ENCODE assay signal across 8 cellular contexts in genomic region chr22:29072979-29073617, GRCh38. TPM values are rescaled to one million over a fixed set of nuclear protein-coding genes. Genes with fewer than 3 reads are reported as not detected.
A peak's percentile ranks its signal among the peaks of the same experiment; 100 is the strongest.
DNase-seq lines count a peak whose midpoint lies in the region; ATAC-seq and TF ChIP-seq lines count a peak whose summit lies in the region.

A gene with protein sequence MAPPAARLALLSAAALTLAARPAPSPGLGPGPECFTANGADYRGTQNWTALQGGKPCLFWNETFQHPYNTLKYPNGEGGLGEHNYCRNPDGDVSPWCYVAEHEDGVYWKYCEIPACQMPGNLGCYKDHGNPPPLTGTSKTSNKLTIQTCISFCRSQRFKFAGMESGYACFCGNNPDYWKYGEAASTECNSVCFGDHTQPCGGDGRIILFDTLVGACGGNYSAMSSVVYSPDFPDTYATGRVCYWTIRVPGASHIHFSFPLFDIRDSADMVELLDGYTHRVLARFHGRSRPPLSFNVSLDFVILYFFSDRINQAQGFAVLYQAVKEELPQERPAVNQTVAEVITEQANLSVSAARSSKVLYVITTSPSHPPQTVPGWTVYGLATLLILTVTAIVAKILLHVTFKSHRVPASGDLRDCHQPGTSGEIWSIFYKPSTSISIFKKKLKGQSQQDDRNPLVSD (plus strand): TSS chr22:29073035. CDS start chr22:29073131, 96 bp downstream.

- CTCF ChIA-PET in RWPE1 (lab: Yijun Ruan, JAX) = interaction anchor here (0.6 kb wide), 1 partner anchor 1032 kb away, joined by 3 read pairs; no protein-coding TSS in a partner anchor

- POLR2A ChIA-PET in RWPE1 (lab: Yijun Ruan, JAX; ENCODE audit: low non-redundant PET) = no interaction called here

- H3K36me3 Mint-ChIP-seq in osteocyte (ENCODE audit: unreplicated experiment) = no peaks in the 10 kb centered on the region

- peaks cover 16% of the 10 kb centered on the region for H3K27me3 Mint-ChIP-seq in osteocyte (ENCODE audit: unreplicated experiment)

- H3K9me3 Mint-ChIP-seq in osteocyte (ENCODE audit: unreplicated experiment) = no peaks in the 10 kb centered on the region

- H3K27ac ChIP-seq in RWPE1 = peak within 1 kb of the TSS; percentile 95

- ATAC-seq in GM18909 (IDR thresholded peaks at IDR 0.05; ENCODE audit: poor library complexity, unreplicated experiment) (peak; percentile 25), GM19035 (IDR thresholded peaks at IDR 0.05; ENCODE audit: unreplicated experiment) (no peak), GM21528 (IDR thresholded peaks at IDR 0.05; ENCODE audit: low FRiP score, unreplicated experiment) (no peak)

- H3K4me3 ChIP-seq in fibroblast of pulmonary artery (replicated peaks; ENCODE audit: low read depth, low read length) = peak within 1 kb of the TSS; percentile 62

- H3K4me3 Mint-ChIP-seq in osteocyte (ENCODE audit: unreplicated experiment) = peak within 1 kb of the TSS; percentile 70

- no peak for DNase-seq in RWPE1 (ENCODE audit: low spot score)
- no peak for DNase-seq in fibroblast of pulmonary artery (ENCODE audit: low read depth)
- no peak for DNase-seq in osteocyte (ENCODE audit: extremely low spot score, unreplicated experiment)
- no peak for DNase-seq in NCI-H524 treated with DMSO at 0.1 percent for 48 hours (lab: John Stamatoyannopoulos, UW)
- no peak for DNase-seq in KG1 (lab: John Stamatoyannopoulos, UW)

- H3K27ac Mint-ChIP-seq in osteocyte (ENCODE audit: unreplicated experiment) = no peak within 1 kb of the TSS

- no peak for TF ChIP-seq CTCF in RWPE1 (conservative IDR thresholded peaks at IDR 0.05; ENCODE audit: low read depth)
- no peak for TF ChIP-seq CTCF in fibroblast of pulmonary artery (IDR thresholded peaks at IDR 0.05; ENCODE audit: low read length, missing control alignments)
- no peak for TF ChIP-seq CTCF in osteocyte (IDR thresholded peaks at IDR 0.05)

- peaks cover 15% of the 10 kb centered on the region for H3K4me1 Mint-ChIP-seq in osteocyte (ENCODE audit: unreplicated experiment)

RNA-seq across cellular contexts. Expression of the gene that starts here (rescaled TPM):
- total RNA-seq in osteocyte = 2.9 and 5.4 TPM in 2 replicates
